ENCODE assay signal across 24 cellular contexts in the genomic region with DNA sequence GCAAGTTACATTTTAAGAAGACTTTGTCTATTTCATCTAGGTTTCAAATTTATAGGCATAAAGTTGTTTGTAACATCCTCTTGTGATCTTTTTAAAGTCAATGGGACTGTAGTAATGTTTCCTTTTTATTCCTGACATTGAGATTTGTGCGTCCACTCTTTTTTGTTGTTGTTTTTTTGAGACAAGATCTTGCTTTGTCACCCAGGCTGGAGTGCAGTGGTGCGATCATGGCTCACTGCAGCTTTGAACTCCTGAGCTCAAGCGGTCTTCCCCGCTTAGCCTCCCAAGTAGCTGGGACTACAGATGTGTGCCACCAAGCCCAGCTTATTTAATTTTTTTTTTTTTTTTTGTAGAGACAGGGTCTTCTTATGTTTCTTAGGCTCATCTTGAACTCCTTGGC.
"Had no signal": no experiment of that assay in that cellular context is flagged by ENCODE, and none has a peak within 500 bp of the region (broad histone marks: within the 10 kb centered on the region; RNA-seq: fewer than 3 reads in every experiment).

No MANE protein-coding gene starts in this region.

- H3K36me3 ChIP-seq: stomach, suprapubic skin, thoracic aorta, thyroid gland, transverse colon, upper lobe of left lung, upper lobe of right lung, uterus, vagina had no signal

- H3K27me3 ChIP-seq: stomach, suprapubic skin, testis, thyroid gland, tibial artery, tibial nerve, transverse colon, upper lobe of left lung, upper lobe of right lung, uterus, vagina had no signal

- FAIRE-seq: urothelium cell line had no signal

- H3K4me1 ChIP-seq: suprapubic skin, testis, tibial nerve, transverse colon, upper lobe of right lung, uterus, vagina had no signal

- H3K4me3 ChIP-seq: stomach, suprapubic skin, testis, thoracic aorta, thyroid gland, tibial artery, tibial nerve, transverse colon, upper lobe of left lung, upper lobe of right lung, uterus, vagina had no signal

- H3K27ac ChIP-seq: stomach, suprapubic skin, testis, thoracic aorta, thyroid gland, tibial artery, tibial nerve, transverse colon, upper lobe of left lung, upper lobe of right lung, uterus, vagina had no signal

- DNase-seq: stimulated activated CD4-positive, alpha-beta T cell treated with anti-CD3 and anti-CD28 coated beads, Interleukin-2, amount 100 ng/mL, for 48 hours; stimulated activated CD4-positive, alpha-beta T cell treated with anti-CD3 and anti-CD28 coated beads, Interleukin-4, amount 100 ng/mL, for 1 hour; stimulated activated CD4-positive, alpha-beta T cell treated with anti-CD3 and anti-CD28 coated beads, Interleukin-4, amount 100 ng/mL, for 24 hours; stimulated activated CD4-positive, alpha-beta T cell treated with anti-CD3 and anti-CD28 coated beads, Interleukin-4, amount 100 ng/mL, for 4 hours; stimulated activated CD8-positive, alpha-beta memory T cell treated with anti-CD3 and anti-CD28 coated beads, Interleukin-4, amount 100 ng/mL, for 48 hours; stimulated activated naive B cell treated with anti-CD40 and anti-IgM and Interleukin-4, amounts not matched to agents 10 μg/mL and 1 μg/mL and 100 μg/mL, for 72 hours; stimulated activated naive CD4-positive, alpha-beta T cell; stimulated activated naive CD4-positive, alpha-beta T cell treated with Interleukin-2 at 50 U/mL for 16 hours; stimulated activated naive CD8-positive, alpha-beta T cell treated with anti-CD3 and anti-CD28 coated beads, Interleukin-15, amount 100 ng/mL, for 72 hours; stimulated activated naive CD8-positive, alpha-beta T cell treated with anti-CD3 and anti-CD28 coated beads, Interleukin-15, Interleukin-2, amounts not matched to agents 100 U/mL and 50 U/mL, for 24 hours; stomach; testis; thyroid gland; tibial artery; transverse colon; trophoblast cell; upper lobe of left lung; upper lobe of right lung; uterus had no signal

- H3K9me3 ChIP-seq: stomach, suprapubic skin, testis, thoracic aorta, thyroid gland, transverse colon, upper lobe of left lung, upper lobe of right lung, uterus, vagina had no signal
